ENCODE assay signal across 8 cellular contexts in the genomic region with DNA sequence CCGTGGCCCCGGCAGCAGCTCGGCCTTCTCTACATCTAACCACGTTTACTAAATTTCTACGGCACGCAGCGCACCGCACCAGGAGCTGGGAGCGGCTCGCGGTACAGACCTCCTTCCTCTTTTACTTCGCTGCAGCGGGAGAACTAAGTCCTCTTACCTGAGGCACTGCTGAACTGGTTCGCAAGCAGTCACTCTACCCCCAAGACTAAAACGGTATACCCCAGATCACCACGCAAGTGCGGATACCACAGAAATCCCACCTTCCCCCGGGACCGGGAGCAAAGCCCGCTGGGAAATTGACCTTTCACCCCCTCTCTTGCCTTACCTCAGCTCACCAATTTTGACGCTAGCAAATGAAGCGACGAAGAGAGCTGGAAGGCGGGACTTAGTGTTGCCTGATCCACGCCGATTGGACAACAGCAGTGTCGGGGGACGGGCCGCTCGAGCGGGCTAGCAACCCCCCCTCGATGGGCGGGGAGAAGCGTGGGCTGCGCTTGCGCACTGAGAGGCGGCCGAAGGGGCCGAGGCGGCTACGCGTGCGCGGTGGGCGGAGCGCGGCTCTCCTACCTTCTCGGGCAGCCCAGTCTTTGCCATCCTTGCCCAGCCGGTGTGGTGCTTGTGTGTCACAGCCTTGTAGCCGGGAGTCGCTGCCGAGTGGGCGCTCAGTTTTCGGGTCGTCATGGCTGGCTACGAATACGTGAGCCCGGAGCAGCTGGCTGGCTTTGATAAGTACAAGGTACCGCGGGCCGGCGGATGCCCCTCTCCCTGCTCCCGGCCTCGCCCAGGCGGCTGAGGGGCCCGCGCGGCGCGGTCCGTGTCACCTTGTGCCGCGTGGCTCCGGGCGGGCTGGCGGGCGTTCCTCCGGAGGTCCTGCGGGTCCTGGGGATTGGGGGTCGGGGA. TPM values are rescaled to one million over a fixed set of nuclear protein-coding genes. Genes with fewer than 3 reads are reported as not detected.
DNase-seq lines count a peak whose midpoint lies in the region; ATAC-seq, FAIRE-seq and TF ChIP-seq lines count a peak whose summit lies in the region.

A gene with protein sequence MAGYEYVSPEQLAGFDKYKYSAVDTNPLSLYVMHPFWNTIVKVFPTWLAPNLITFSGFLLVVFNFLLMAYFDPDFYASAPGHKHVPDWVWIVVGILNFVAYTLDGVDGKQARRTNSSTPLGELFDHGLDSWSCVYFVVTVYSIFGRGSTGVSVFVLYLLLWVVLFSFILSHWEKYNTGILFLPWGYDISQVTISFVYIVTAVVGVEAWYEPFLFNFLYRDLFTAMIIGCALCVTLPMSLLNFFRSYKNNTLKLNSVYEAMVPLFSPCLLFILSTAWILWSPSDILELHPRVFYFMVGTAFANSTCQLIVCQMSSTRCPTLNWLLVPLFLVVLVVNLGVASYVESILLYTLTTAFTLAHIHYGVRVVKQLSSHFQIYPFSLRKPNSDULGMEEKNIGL (plus strand): TSS at position 590 of the 900 bp plus-strand sequence. CDS start 90 bp downstream, at position 680.

- CTCF ChIA-PET in AG04449 (lab: Yijun Ruan, JAX), result interaction anchor here (0.9 to 3.8 kb wide), 5 partner anchors 10 to 232 kb away, joined by 3 to 15 read pairs (median 3); no protein-coding TSS in a partner anchor

- 0 to 1% (median 0%) methylated on average over 70 to 80 of the region's 80 CpGs for WGBS in small intestine, 3 donors

- H3K27ac ChIP-seq in small intestine (ENCODE audit: low read depth in 1 of 2, low read length in 1 of 2), result peak within 1 kb of the TSS; percentile 92 to 96

- no peaks in the 10 kb centered on the region for H3K27me3 ChIP-seq in small intestine (ENCODE audit: control insufficient read depth in 2 of 2, insufficient read depth in 2 of 2, low read length in 2 of 2)

- peak; percentile 95 for ATAC-seq in GM18907 (IDR thresholded peaks at IDR 0.05; ENCODE audit: unreplicated experiment)
- ATAC-seq in HG03159 (IDR thresholded peaks at IDR 0.05; ENCODE audit: unreplicated experiment), result peak; percentile 94

- POLR2A ChIA-PET in AG04449 (lab: Yijun Ruan, JAX), result interaction anchor here (0.6 to 1.0 kb wide), 5 partner anchors 37 to 467 kb away, joined by 3 to 4 read pairs (median 3); a partner anchor contains a TSS

- peak; percentile 90 for DNase-seq in AG04449 (ENCODE audit: low read depth, low spot score)
- DNase-seq in NCI-H2227 treated with DMSO at 0.1 percent for 48 hours (lab: John Stamatoyannopoulos, UW), result peak; percentile 99
- DNase-seq in cardiac fibroblast (ENCODE audit: low read depth in 2 of 2), result peak; percentile 100
- peak; percentile 96 for DNase-seq in iPS-NIHi11 (ENCODE audit: low spot score)
- DNase-seq in small intestine, result peak; percentile 100

- no peaks in the 10 kb centered on the region for H3K9me3 ChIP-seq in small intestine (ENCODE audit: control insufficient read depth, low read depth)

- H3K4me1 ChIP-seq in small intestine (ENCODE audit: control insufficient read depth in 2 of 2, insufficient read depth in 1 of 2, low read depth in 1 of 2, low read length in 1 of 2), result peaks cover 2 to 8% of the 10 kb centered on the region in 2 donors

- no peak for FAIRE-seq in small intestine (lab: Jason Lieb, UNC)

- TF ChIP-seq CTCF in AG04449 (IDR thresholded peaks at IDR 0.05; ENCODE audit: insufficient read depth, low read length, missing control alignments) (no peak), WI38 (IDR thresholded peaks at IDR 0.05; ENCODE audit: low read depth, low read length) (no peak), cardiac fibroblast (IDR thresholded peaks at IDR 0.05; ENCODE audit: low read depth, low read length) (no peak)

- H3K4me3 ChIP-seq in AG04449 (ENCODE audit: low read depth, low read length), result peak within 1 kb of the TSS; percentile 96
- H3K4me3 ChIP-seq in WI38 (ENCODE audit: low read depth, low read length), result peak within 1 kb of the TSS; percentile 88
- H3K4me3 ChIP-seq in cardiac fibroblast (replicated peaks in 1 of 2; ENCODE audit: low read depth in 2 of 2, low read length in 2 of 2), result peak within 1 kb of the TSS; percentile 66 to 82
- H3K4me3 ChIP-seq in small intestine (ENCODE audit: low read depth in 1 of 2, low read length in 2 of 2), result peak within 1 kb of the TSS; percentile 71 to 96

- no peaks in the 10 kb centered on the region for H3K36me3 ChIP-seq in small intestine (ENCODE audit: control insufficient read depth in 2 of 2, insufficient read depth in 2 of 2, low read length in 2 of 2)

RNA-seq across cellular contexts. Expression of the gene that starts here (rescaled TPM):
- 10 to 100 TPM in 1 of 3 donors, 1 to 10 TPM in 2; 4.3 to 12.0 (median 4.5) TPM for polyA plus RNA-seq in small intestine

Comparison
In these comparisons a context has a peak if more than half of its experiments do, and no peak if none do; other contexts are left out.
1. Peak in every context shown above with its lines: DNase-seq, ATAC-seq, H3K4me3 ChIP-seq and H3K27ac ChIP-seq.